30 cellular contexts compared by ENCODE assay signal in genomic region chr11:93073508-93074280, GRCh38.
"Had no signal": no experiment of that assay in that cellular context is flagged by ENCODE, and none has a peak within 500 bp of the region (broad histone marks: within the 10 kb centered on the region; RNA-seq: fewer than 3 reads in every experiment).

No MANE protein-coding gene starts in this region.

- H3K27ac ChIP-seq: colonic mucosa, dorsolateral prefrontal cortex, epithelial cell of prostate, gastroesophageal sphincter, left ventricle myocardium inferior, neutrophil, ovary, psoas muscle, stomach, suprapubic skin, tibial nerve had no signal

- DNase-seq: activated B cell treated with CpG ODN at 0.5 μM for 24 hours; activated CD4-positive, alpha-beta T cell treated with anti-CD3 and anti-CD28 coated beads for 4 hours; activated CD4-positive, alpha-beta T cell treated with anti-CD3 and anti-CD28 coated beads, Interleukin-2, amount 50 U/mL, for 48 hours; activated CD8-positive, alpha-beta memory T cell treated with anti-CD3 and anti-CD28 coated beads, Interleukin-2, amount 50 U/mL, for 48 hours; activated naive CD4-positive, alpha-beta T cell; activated naive CD8-positive, alpha-beta T cell treated with anti-CD3 and anti-CD28 coated beads for 36 hours; activated T-cell treated with anti-CD3 and anti-CD28 coated beads, Interleukin-2, amount 50 U/mL, for 4 hours; colonic mucosa; dorsolateral prefrontal cortex; head of caudate nucleus; kidney glomerular epithelial cell; left ventricle myocardium inferior; midbrain; natural killer cell; ovary; psoas muscle; small intestine; stimulated activated CD4-positive, alpha-beta T cell treated with anti-CD3 and anti-CD28 coated beads, Interleukin-2, amount 100 ng/mL, for 24 hours; stomach; T1000 had no signal

- H3K36me3 Mint-ChIP-seq: activated naive CD8-positive, alpha-beta T cell treated with anti-CD3 and anti-CD28 coated beads for 36 hours; natural killer cell; stimulated activated memory B cell treated with anti-CD40 and anti-IgM and Interleukin-4, amounts not matched to agents 10 μg/mL and 1 μg/mL and 100 μg/mL, for 72 hours had no signal

- FAIRE-seq: astrocyte, small intestine had no signal

- H3K4me1 Mint-ChIP-seq: activated B cell treated with CpG ODN at 0.5 μM for 24 hours; activated naive CD8-positive, alpha-beta T cell treated with anti-CD3 and anti-CD28 coated beads for 36 hours; natural killer cell; stimulated activated memory B cell treated with anti-CD40 and anti-IgM and Interleukin-4, amounts not matched to agents 10 μg/mL and 1 μg/mL and 100 μg/mL, for 72 hours had no signal

- H3K36me3 ChIP-seq: colonic mucosa, gastroesophageal sphincter, left ventricle myocardium inferior, neutrophil, ovary, stomach, suprapubic skin, tibial nerve had no signal

- ATAC-seq: activated T-cell treated with anti-CD3 and anti-CD28 coated beads, Interleukin-2, amount 50 U/mL, for 4 hours; gastroesophageal sphincter; natural killer cell; psoas muscle; sciatic nerve; stimulated activated memory B cell treated with anti-CD40 and anti-IgM and Interleukin-4, amounts not matched to agents 10 μg/mL and 1 μg/mL and 100 μg/mL, for 72 hours had no signal

- H3K9me3 ChIP-seq: colonic mucosa, gastroesophageal sphincter, left ventricle myocardium inferior, neutrophil, ovary, psoas muscle, stomach, suprapubic skin, tibial nerve had no signal

- H3K9me3 Mint-ChIP-seq: activated B cell treated with CpG ODN at 0.5 μM for 24 hours; activated naive CD8-positive, alpha-beta T cell treated with anti-CD3 and anti-CD28 coated beads for 36 hours; activated T-cell treated with anti-CD3 and anti-CD28 coated beads, Interleukin-2, amount 50 U/mL, for 4 hours; activated T-helper 2 cell treated with anti-CD3 and anti-CD28 coated beads, Interferon-gamma antibody, Interleukin-2, Interleukin-4, amounts not matched to agents 10 μg/mL and 5 μg/mL and 100 μg/mL, durations not matched to agents 14 hours and 24 hours and 36 hours; stimulated activated memory B cell treated with anti-CD40 and anti-IgM and Interleukin-4, amounts not matched to agents 10 μg/mL and 1 μg/mL and 100 μg/mL, for 72 hours; T-helper 1 cell treated with Interleukin-12 subunit alpha and Interleukin-12 subunit beta and Interleukin-4 antibody, amounts not matched to agents 30 μg/mL and 1 μg/mL, for 36 hours had no signal

- H3K27me3 ChIP-seq: colonic mucosa, ovary, stomach, suprapubic skin, tibial nerve had no signal

- H3K27ac Mint-ChIP-seq: activated B cell treated with CpG ODN at 0.5 μM for 24 hours; activated naive CD8-positive, alpha-beta T cell treated with anti-CD3 and anti-CD28 coated beads for 36 hours; activated T-helper 2 cell treated with anti-CD3 and anti-CD28 coated beads, Interferon-gamma antibody, Interleukin-2, Interleukin-4, amounts not matched to agents 10 μg/mL and 5 μg/mL and 100 μg/mL, durations not matched to agents 14 hours and 24 hours and 36 hours; natural killer cell; stimulated activated memory B cell treated with anti-CD40 and anti-IgM and Interleukin-4, amounts not matched to agents 10 μg/mL and 1 μg/mL and 100 μg/mL, for 72 hours; T-helper 1 cell treated with Interleukin-12 subunit alpha and Interleukin-12 subunit beta and Interleukin-4 antibody, amounts not matched to agents 30 μg/mL and 1 μg/mL, for 36 hours had no signal

- H3K4me3 ChIP-seq: colonic mucosa, dorsolateral prefrontal cortex, gastroesophageal sphincter, left ventricle myocardium inferior, ovary, psoas muscle, stomach, suprapubic skin, tibial nerve had no signal

- H3K4me3 Mint-ChIP-seq: activated B cell treated with CpG ODN at 0.5 μM for 24 hours; activated naive CD8-positive, alpha-beta T cell treated with anti-CD3 and anti-CD28 coated beads for 36 hours; activated T-cell treated with anti-CD3 and anti-CD28 coated beads, Interleukin-2, amount 50 U/mL, for 4 hours; natural killer cell; stimulated activated memory B cell treated with anti-CD40 and anti-IgM and Interleukin-4, amounts not matched to agents 10 μg/mL and 1 μg/mL and 100 μg/mL, for 72 hours; T-helper 1 cell treated with Interleukin-12 subunit alpha and Interleukin-12 subunit beta and Interleukin-4 antibody, amounts not matched to agents 30 μg/mL and 1 μg/mL, for 36 hours had no signal

- H3K4me1 ChIP-seq: colonic mucosa, gastroesophageal sphincter, left ventricle myocardium inferior, psoas muscle, stomach, suprapubic skin, tibial nerve had no signal
